ENCODE assay signal across 1 cellular context in the genomic region with DNA sequence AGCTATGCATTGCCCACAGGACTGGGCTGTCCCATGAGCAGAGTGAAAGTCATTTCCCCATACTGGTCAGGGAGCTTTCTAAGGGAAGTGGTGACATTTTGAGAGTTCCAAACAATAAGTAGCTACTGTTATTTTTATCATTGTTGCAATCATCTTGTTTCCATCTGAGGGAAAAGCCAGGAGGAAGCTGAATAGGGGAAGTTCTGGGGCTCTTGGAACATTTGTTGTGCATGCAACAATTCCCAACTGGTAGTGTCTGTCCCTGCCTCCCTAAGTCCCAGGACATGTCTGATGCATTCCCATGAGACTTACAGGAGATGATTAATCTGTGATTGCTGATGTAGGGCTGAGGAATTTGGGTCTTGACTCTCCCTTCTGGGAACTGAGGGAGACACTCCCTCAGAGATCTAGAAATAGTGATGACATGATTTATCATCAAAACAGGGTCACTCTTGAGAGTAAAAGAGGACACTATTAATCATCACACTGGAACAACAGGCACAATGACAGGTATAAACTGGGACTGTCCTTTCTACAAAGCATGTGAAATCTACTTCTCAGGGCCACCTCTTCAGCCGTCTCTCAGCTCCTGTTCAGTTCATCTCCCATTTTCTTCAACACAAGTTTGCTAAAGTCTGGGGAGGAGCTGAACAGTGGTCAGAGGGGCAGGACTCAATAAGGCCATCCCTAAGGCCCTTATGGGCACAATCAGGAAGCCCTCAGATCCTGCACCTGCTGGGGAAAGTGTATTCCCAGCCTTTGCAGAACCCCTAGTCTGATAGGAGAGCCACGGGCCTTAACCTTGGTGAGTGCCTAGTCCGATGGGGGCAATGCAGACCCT.
TF ChIP-seq lines count a peak whose summit lies in the region.

No MANE protein-coding gene starts in this region.

TF ChIP-seq in A549, 52 proteins besides CTCF, POLR2A, EP300 and RAD21 (continued from another document):
- TF ChIP-seq REST (IDR thresholded peaks at IDR 0.05) (no peak), CBX8 (IDR thresholded peaks at IDR 0.05) (no peak), PHF8 (IDR thresholded peaks at IDR 0.05; ENCODE audit: borderline replicate concordance, low read depth) (no peak), ELK1 (IDR thresholded peaks at IDR 0.05; ENCODE audit: low read depth, low read length) (no peak)
